16 cellular contexts compared by ENCODE assay signal in genomic region chr2:145811467-145812162, GRCh38.
DNase-seq lines count a peak whose midpoint lies in the region; ATAC-seq and TF ChIP-seq lines count a peak whose summit lies in the region.
"Had no signal": no experiment of that assay in that cellular context is flagged by ENCODE, and none has a peak within 500 bp of the region (broad histone marks: within the 10 kb centered on the region; RNA-seq: fewer than 3 reads in every experiment).

No MANE protein-coding gene starts in this region.

- DNase-seq in cardiac muscle cell (ENCODE audit: low read depth in 1 of 2, low spot score in 1 of 2): peak in 1 of 2 donors; percentile 79
- DNase-seq in right atrium auricular region (ENCODE audit: low spot score): no peak
- DNase-seq in SKM-1 treated with dmso at 0.1 percent for 144 hours (lab: John Stamatoyannopoulos, UW; ENCODE audit: unreplicated experiment): peak; percentile 4
- DNase-seq in fibroblast of peridontal ligament (ENCODE audit: extremely low read depth): peak; percentile 33
- DNase-seq in pulmonary artery endothelial cell (ENCODE audit: low read depth, low spot score): peak; percentile 32
- DNase-seq in left lung: no peak
- DNase-seq in SJCRH30: no peak
- DNase-seq in iPS-NIHi7 (ENCODE audit: extremely low spot score): no peak
- DNase-seq: activated CD8-positive, alpha-beta memory T cell treated with anti-CD3 and anti-CD28 coated beads, Interleukin-2, amount 50 U/mL, for 4 hours; Caco-2; GOT3; NCI-H1694; NCI-H524 treated with DMSO at 0.1 percent for 48 hours; SHP77; testis had no signal

- TF ChIP-seq CTCF in cardiac muscle cell (IDR thresholded peaks at IDR 0.05; ENCODE audit: low read depth, low read length) (no peak), right atrium auricular region (IDR thresholded peaks at IDR 0.05) (no peak), left lung (IDR thresholded peaks at IDR 0.05) (no peak)

- H3K4me3 ChIP-seq in cardiac muscle cell (no peak overlapping the region), right atrium auricular region (no peak overlapping the region), left lung (no peak overlapping the region), SJCRH30 (no peak overlapping the region)
- H3K4me3 ChIP-seq: testis had no signal

- H3K27me3 ChIP-seq in cardiac muscle cell: no peaks in the 10 kb centered on the region
- no peaks in the 10 kb centered on the region for H3K27me3 ChIP-seq in right atrium auricular region
- no peaks in the 10 kb centered on the region for H3K27me3 ChIP-seq in left lung
- no peaks in the 10 kb centered on the region for H3K27me3 ChIP-seq in SJCRH30
- H3K27me3 ChIP-seq: testis had no signal

- no peaks in the 10 kb centered on the region for H3K36me3 ChIP-seq in cardiac muscle cell
- H3K36me3 ChIP-seq in right atrium auricular region: no peaks in the 10 kb centered on the region
- H3K36me3 ChIP-seq in left lung: no peaks in the 10 kb centered on the region
- H3K36me3 ChIP-seq in SJCRH30: no peaks in the 10 kb centered on the region

- H3K9me3 ChIP-seq in cardiac muscle cell (ENCODE audit: low read depth) (no peaks in the 10 kb centered on the region), right atrium auricular region (no peaks in the 10 kb centered on the region), left lung (no peaks in the 10 kb centered on the region), SJCRH30 (replicated peaks) (no peaks in the 10 kb centered on the region)
- H3K9me3 ChIP-seq: Caco-2, testis had no signal

- H3K4me1 ChIP-seq in cardiac muscle cell (ENCODE audit: low read depth): peaks cover 41% of the 10 kb centered on the region
- no peaks in the 10 kb centered on the region for H3K4me1 ChIP-seq in right atrium auricular region
- peaks cover 4 to 8% of the 10 kb centered on the region in 2 donors for H3K4me1 ChIP-seq in left lung
- no peaks in the 10 kb centered on the region for H3K4me1 ChIP-seq in SJCRH30
- H3K4me1 ChIP-seq: Caco-2, testis had no signal

- ATAC-seq in left lung: no peak
- ATAC-seq: WTC11 had no signal

- H3K27ac ChIP-seq in cardiac muscle cell: peak overlapping the region; percentile 94
- no peak overlapping the region for H3K27ac ChIP-seq in right atrium auricular region
- H3K27ac ChIP-seq in left lung: peak overlapping the region in 1 of 2 donors; percentile 42
- H3K27ac ChIP-seq in SJCRH30: no peak overlapping the region
- H3K27ac ChIP-seq: testis had no signal

- intact Hi-C loops in left lung (cut with DNase I): no loop called here

Comparison
In these comparisons a context has a peak if more than half of its experiments do, and no peak if none do; other contexts are left out.
1. DNase-seq: peak in SKM-1 treated with dmso at 0.1 percent for 144 hours (single experiment), fibroblast of peridontal ligament (single experiment) and pulmonary artery endothelial cell (single experiment); none in right atrium auricular region (single experiment), left lung (0 of 2), SJCRH30 (0 of 2) and iPS-NIHi7 (single experiment).